In the genomic region with DNA sequence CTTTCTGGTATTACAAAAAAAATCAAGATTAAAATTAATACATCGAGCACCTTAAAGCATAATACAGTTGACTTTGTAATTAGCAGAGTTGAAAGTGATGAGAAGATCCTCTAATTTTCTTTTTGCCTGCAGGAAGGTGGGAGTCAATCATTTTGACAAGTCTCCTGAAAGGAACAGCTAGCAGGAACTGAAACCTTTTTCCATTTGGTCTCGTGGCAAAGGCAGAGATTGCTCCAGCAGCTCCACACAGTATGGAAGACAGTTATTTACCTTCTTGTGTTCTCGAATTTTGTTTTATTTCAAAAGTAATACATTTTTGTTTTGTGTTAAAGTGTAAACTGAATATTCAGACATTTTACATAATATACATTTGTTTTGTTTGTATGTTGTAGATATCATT, we compare ENCODE assay signal across 24 cellular contexts. TPM values are rescaled to one million over a fixed set of nuclear protein-coding genes. Genes with fewer than 3 reads are reported as not detected.
"Had no signal": no experiment of that assay in that cellular context is flagged by ENCODE, and none has a peak within 500 bp of the region (broad histone marks: within the 10 kb centered on the region; RNA-seq: fewer than 3 reads in every experiment).

No MANE protein-coding gene starts in this region.

- DNase-seq: hippocampal formation; immature natural killer cell; kidney; left colon; left lung; lower lobe of right lung; mammary epithelial cell; mesendoderm; naive B cell; natural killer cell; nephron progenitor cell; occipital lobe; psoas muscle; right lobe of liver; stimulated activated CD4-positive, alpha-beta T cell treated with anti-CD3 and anti-CD28 coated beads, Interleukin-1b, Interleukin-23, amount 100 ng/mL, for 48 hours; stimulated activated CD4-positive, alpha-beta T cell treated with anti-CD3 and anti-CD28 coated beads, Interleukin-4, amount 100 ng/mL, for 1 hour; stimulated activated naive B cell treated with anti-CD40 and anti-IgM and Interleukin-4, amounts not matched to agents 10 μg/mL and 1 μg/mL and 100 μg/mL, for 72 hours; stimulated activated naive CD8-positive, alpha-beta T cell treated with anti-CD3 and anti-CD28 coated beads, Interleukin-15, Interleukin-2, amounts not matched to agents 100 U/mL and 50 U/mL, for 24 hours; stomach; testis; thyroid gland; transverse colon; upper lobe of left lung had no signal

- ATAC-seq: left colon; left lung; lower lobe of right lung; natural killer cell; psoas muscle; right lobe of liver; stimulated activated naive B cell treated with anti-CD40 and anti-IgM and Interleukin-4, amounts not matched to agents 10 μg/mL and 1 μg/mL and 100 μg/mL, for 72 hours; stimulated activated naive CD8-positive, alpha-beta T cell treated with anti-CD3 and anti-CD28 coated beads, Interleukin-15, Interleukin-2, amounts not matched to agents 100 U/mL and 50 U/mL, for 24 hours had no signal

RNA-seq across cellular contexts. Expression of gene FNDC5, which starts 45.5 kb away (rescaled TPM):
- polyA plus RNA-seq: immature natural killer cell, mammary epithelial cell, smooth muscle cell had no signal
